In genomic region chr6:111555041-111555440, GRCh38 we compare ENCODE assay signal across 12 cellular contexts. TPM values are rescaled to one million over a fixed set of nuclear protein-coding genes. Genes with fewer than 3 reads are reported as not detected.
DNase-seq lines count a peak whose midpoint lies in the region; ATAC-seq, FAIRE-seq and TF ChIP-seq lines count a peak whose summit lies in the region.
"Had no signal": no experiment of that assay in that cellular context is flagged by ENCODE, and none has a peak within 500 bp of the region (broad histone marks: within the 10 kb centered on the region; RNA-seq: fewer than 3 reads in every experiment).

No MANE protein-coding gene starts in this region.

- peak overlapping the region; percentile 72 for H3K27ac Mint-ChIP-seq in stimulated activated naive B cell treated with anti-CD40 and anti-IgM and Interleukin-4, amounts not matched to agents 10 μg/mL and 1 μg/mL and 100 μg/mL, for 72 hours
- peak overlapping the region in 4 of 9 donors; percentile 17 to 76 (median 64) for H3K27ac Mint-ChIP-seq in naive thymus-derived CD4-positive, alpha-beta T cell

- FAIRE-seq in H54 (lab: Jason Lieb, UNC) = no peak
- FAIRE-seq: K562 had no signal

- ATAC-seq in RWPE2 (ENCODE audit: low read depth) (no peak), HG02970 (IDR thresholded peaks at IDR 0.05; ENCODE audit: low FRiP score, unreplicated experiment) (no peak)
- ATAC-seq in stimulated activated naive B cell treated with anti-CD40 and anti-IgM and Interleukin-4, amounts not matched to agents 10 μg/mL and 1 μg/mL and 100 μg/mL, for 72 hours (replicated peaks) = no peak
- no peak for ATAC-seq in naive thymus-derived CD4-positive, alpha-beta T cell
- ATAC-seq: esophagus mucosa, K562 had no signal

- no peaks in the 10 kb centered on the region for H3K27me3 Mint-ChIP-seq in stimulated activated naive B cell treated with anti-CD40 and anti-IgM and Interleukin-4, amounts not matched to agents 10 μg/mL and 1 μg/mL and 100 μg/mL, for 72 hours
- H3K27me3 Mint-ChIP-seq in naive thymus-derived CD4-positive, alpha-beta T cell = no peaks in the 10 kb centered on the region

- DNase-seq in DMS79 treated with DMSO at 0.1 percent for 48 hours (lab: John Stamatoyannopoulos, UW) (peak; percentile 81), RWPE2 (ENCODE audit: low spot score) (no peak), left ventricle myocardium inferior (no peak), H54 (ENCODE audit: insufficient read length, low spot score) (no peak)
- no peak for DNase-seq in stimulated activated naive B cell treated with anti-CD40 and anti-IgM and Interleukin-4, amounts not matched to agents 10 μg/mL and 1 μg/mL and 100 μg/mL, for 72 hours
- DNase-seq in stimulated activated CD4-positive, alpha-beta T cell treated with anti-CD3 and anti-CD28 coated beads, Interleukin-4, amount 100 ng/mL, for 1 hour = no peak
- no peak for DNase-seq in naive thymus-derived CD4-positive, alpha-beta T cell
- DNase-seq: activated naive CD4-positive, alpha-beta T cell; stimulated activated CD4-positive, alpha-beta T cell treated with anti-CD3 and anti-CD28 coated beads, Interleukin-1b, Interleukin-23, amount 100 ng/mL, for 48 hours had no signal

- peaks cover 11 to 25% of the 10 kb centered on the region in 2 donors for H3K36me3 Mint-ChIP-seq in stimulated activated naive B cell treated with anti-CD40 and anti-IgM and Interleukin-4, amounts not matched to agents 10 μg/mL and 1 μg/mL and 100 μg/mL, for 72 hours
- H3K36me3 Mint-ChIP-seq in naive thymus-derived CD4-positive, alpha-beta T cell = peaks cover 3 to 41% (median 16%) of the 10 kb centered on the region in 5 donors

- CTCF ChIA-PET in naive thymus-derived CD4-positive, alpha-beta T cell (lab: Charles Lee) = no interaction called here

- H3K27ac ChIP-seq in RWPE2 (ENCODE audit: poor library complexity, severe bottlenecking) (peak overlapping the region; percentile 32), left ventricle myocardium inferior (replicated peaks) (peak overlapping the region; percentile 68)
- H3K27ac ChIP-seq in naive thymus-derived CD4-positive, alpha-beta T cell (ENCODE audit: low read depth, low read length) = no peak overlapping the region

- TF ChIP-seq POLR2A in H54 (IDR thresholded peaks at IDR 0.05; ENCODE audit: low read depth, low read length) = no peak

- H3K4me1 Mint-ChIP-seq in stimulated activated naive B cell treated with anti-CD40 and anti-IgM and Interleukin-4, amounts not matched to agents 10 μg/mL and 1 μg/mL and 100 μg/mL, for 72 hours = peaks cover 13% of the 10 kb centered on the region in 2 donors
- H3K4me1 Mint-ChIP-seq in naive thymus-derived CD4-positive, alpha-beta T cell = peaks cover 6 to 19% (median 11%) of the 10 kb centered on the region in 7 donors

- no peaks in the 10 kb centered on the region for H3K27me3 ChIP-seq in RWPE2 (ENCODE audit: insufficient read depth, poor library complexity, severe bottlenecking)
- no peaks in the 10 kb centered on the region for H3K27me3 ChIP-seq in left ventricle myocardium inferior (ENCODE audit: low read depth)
- no peaks in the 10 kb centered on the region for H3K27me3 ChIP-seq in naive thymus-derived CD4-positive, alpha-beta T cell (ENCODE audit: control insufficient read depth in 2 of 2, insufficient read depth in 2 of 2, low read length in 2 of 2)

- no peak overlapping the region for H3K4me3 Mint-ChIP-seq in stimulated activated naive B cell treated with anti-CD40 and anti-IgM and Interleukin-4, amounts not matched to agents 10 μg/mL and 1 μg/mL and 100 μg/mL, for 72 hours
- H3K4me3 Mint-ChIP-seq in naive thymus-derived CD4-positive, alpha-beta T cell = no peak overlapping the region

- peaks cover 34% of the 10 kb centered on the region for H3K4me1 ChIP-seq in RWPE2 (ENCODE audit: insufficient read depth, poor library complexity, severe bottlenecking)
- H3K4me1 ChIP-seq in left ventricle myocardium inferior = peaks cover 79% of the 10 kb centered on the region
- no peaks in the 10 kb centered on the region for H3K4me1 ChIP-seq in naive thymus-derived CD4-positive, alpha-beta T cell (ENCODE audit: control insufficient read depth in 2 of 2, insufficient read depth in 2 of 2, low read length in 2 of 2)

- no peaks in the 10 kb centered on the region for H3K9me3 Mint-ChIP-seq in stimulated activated naive B cell treated with anti-CD40 and anti-IgM and Interleukin-4, amounts not matched to agents 10 μg/mL and 1 μg/mL and 100 μg/mL, for 72 hours
- no peaks in the 10 kb centered on the region for H3K9me3 Mint-ChIP-seq in naive thymus-derived CD4-positive, alpha-beta T cell

- no peaks in the 10 kb centered on the region for H3K9me3 ChIP-seq in RWPE2 (ENCODE audit: severe bottlenecking)
- no peaks in the 10 kb centered on the region for H3K9me3 ChIP-seq in left ventricle myocardium inferior (replicated peaks)
- no peaks in the 10 kb centered on the region for H3K9me3 ChIP-seq in naive thymus-derived CD4-positive, alpha-beta T cell (ENCODE audit: control insufficient read depth in 2 of 3, low read length in 3 of 3)

- intact Hi-C loops in left ventricle myocardium inferior (cut with micrococcal nuclease) = loop anchor here (10.0 kb wide), 1 partner anchor 70 kb away; the partner anchor contains the start of gene REV3L
- intact Hi-C loops in naive thymus-derived CD4-positive, alpha-beta T cell (cut with micrococcal nuclease) = no loop called here

- POLR2A ChIA-PET in naive thymus-derived CD4-positive, alpha-beta T cell (lab: Charles Lee) = interaction anchor here (0.8 kb wide), 1 partner anchor 64 kb away, joined by 3 read pairs; no protein-coding TSS in a partner anchor

- H3K36me3 ChIP-seq in RWPE2 (ENCODE audit: low read depth) = peaks cover 24% of the 10 kb centered on the region
- no peaks in the 10 kb centered on the region for H3K36me3 ChIP-seq in left ventricle myocardium inferior
- H3K36me3 ChIP-seq in naive thymus-derived CD4-positive, alpha-beta T cell (ENCODE audit: control insufficient read depth in 2 of 3, insufficient read depth in 3 of 3, low read length in 3 of 3) = peaks cover 0 to 1% (median 0%) of the 10 kb centered on the region in 3 experiments

- no peak for TF ChIP-seq CTCF in RWPE2 (IDR thresholded peaks at IDR 0.05; ENCODE audit: poor library complexity, severe bottlenecking)
- TF ChIP-seq CTCF in left ventricle myocardium inferior (IDR thresholded peaks at IDR 0.05; ENCODE audit: borderline replicate concordance) = no peak

- H3K4me3 ChIP-seq in RWPE2 (ENCODE audit: severe bottlenecking) (no peak overlapping the region), left ventricle myocardium inferior (no peak overlapping the region)
- H3K4me3 ChIP-seq in naive thymus-derived CD4-positive, alpha-beta T cell (ENCODE audit: low read length) = no peak overlapping the region
- H3K4me3 ChIP-seq: K562 had no signal

RNA-seq across cellular contexts. Expression of gene TRAF3IP2, which starts 50.6 kb away (rescaled TPM):
- total RNA-seq in left ventricle myocardium inferior = 10.6 TPM
- 10 to 100 TPM; 12.7 to 22.1 (median 21.0) TPM for total RNA-seq in naive thymus-derived CD4-positive, alpha-beta T cell
- 10 to 100 TPM; 16.8 to 21.0 TPM for polyA plus RNA-seq in naive thymus-derived CD4-positive, alpha-beta T cell
